In the genomic region with DNA sequence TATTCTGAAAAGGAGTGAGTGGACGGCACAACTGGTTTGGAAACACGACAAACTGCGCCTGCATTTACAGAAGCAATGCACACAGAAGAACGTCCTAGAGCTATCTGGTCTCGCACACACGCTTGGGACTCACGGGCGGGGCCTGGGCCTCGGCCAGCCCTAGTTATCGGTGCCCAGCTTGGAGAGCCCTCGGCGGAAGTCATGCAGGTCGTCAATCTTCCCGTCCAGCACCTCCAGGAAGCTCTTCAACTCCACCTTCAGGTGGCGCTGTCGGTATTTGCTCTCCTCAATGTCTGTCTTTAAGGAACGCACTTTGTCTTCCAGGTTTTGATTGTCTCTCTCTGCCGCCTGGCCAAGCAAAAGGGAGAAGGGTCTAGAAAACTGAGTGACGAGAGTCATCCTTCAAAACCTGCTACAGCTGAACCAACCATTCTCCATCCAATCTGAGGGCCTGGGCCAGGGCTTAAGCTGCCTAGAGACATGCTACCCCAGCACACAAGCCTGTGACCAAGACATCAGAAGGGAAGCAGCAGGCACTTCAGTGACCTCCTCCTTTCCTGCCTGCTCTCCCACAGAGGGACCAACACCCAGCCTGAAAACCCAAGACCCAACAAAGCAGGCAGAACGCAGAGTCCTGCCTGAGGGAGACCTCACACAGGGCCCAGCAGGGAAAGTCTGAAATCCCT, we compare ENCODE assay signal across 1 cellular context.
TF ChIP-seq lines count a peak whose summit lies in the region.

No MANE protein-coding gene starts in this region.

TF ChIP-seq in K562, 482 proteins besides CTCF, POLR2A, EP300 and RAD21 (continued from another document and continues in another):
- TF ChIP-seq, protein P1, sequence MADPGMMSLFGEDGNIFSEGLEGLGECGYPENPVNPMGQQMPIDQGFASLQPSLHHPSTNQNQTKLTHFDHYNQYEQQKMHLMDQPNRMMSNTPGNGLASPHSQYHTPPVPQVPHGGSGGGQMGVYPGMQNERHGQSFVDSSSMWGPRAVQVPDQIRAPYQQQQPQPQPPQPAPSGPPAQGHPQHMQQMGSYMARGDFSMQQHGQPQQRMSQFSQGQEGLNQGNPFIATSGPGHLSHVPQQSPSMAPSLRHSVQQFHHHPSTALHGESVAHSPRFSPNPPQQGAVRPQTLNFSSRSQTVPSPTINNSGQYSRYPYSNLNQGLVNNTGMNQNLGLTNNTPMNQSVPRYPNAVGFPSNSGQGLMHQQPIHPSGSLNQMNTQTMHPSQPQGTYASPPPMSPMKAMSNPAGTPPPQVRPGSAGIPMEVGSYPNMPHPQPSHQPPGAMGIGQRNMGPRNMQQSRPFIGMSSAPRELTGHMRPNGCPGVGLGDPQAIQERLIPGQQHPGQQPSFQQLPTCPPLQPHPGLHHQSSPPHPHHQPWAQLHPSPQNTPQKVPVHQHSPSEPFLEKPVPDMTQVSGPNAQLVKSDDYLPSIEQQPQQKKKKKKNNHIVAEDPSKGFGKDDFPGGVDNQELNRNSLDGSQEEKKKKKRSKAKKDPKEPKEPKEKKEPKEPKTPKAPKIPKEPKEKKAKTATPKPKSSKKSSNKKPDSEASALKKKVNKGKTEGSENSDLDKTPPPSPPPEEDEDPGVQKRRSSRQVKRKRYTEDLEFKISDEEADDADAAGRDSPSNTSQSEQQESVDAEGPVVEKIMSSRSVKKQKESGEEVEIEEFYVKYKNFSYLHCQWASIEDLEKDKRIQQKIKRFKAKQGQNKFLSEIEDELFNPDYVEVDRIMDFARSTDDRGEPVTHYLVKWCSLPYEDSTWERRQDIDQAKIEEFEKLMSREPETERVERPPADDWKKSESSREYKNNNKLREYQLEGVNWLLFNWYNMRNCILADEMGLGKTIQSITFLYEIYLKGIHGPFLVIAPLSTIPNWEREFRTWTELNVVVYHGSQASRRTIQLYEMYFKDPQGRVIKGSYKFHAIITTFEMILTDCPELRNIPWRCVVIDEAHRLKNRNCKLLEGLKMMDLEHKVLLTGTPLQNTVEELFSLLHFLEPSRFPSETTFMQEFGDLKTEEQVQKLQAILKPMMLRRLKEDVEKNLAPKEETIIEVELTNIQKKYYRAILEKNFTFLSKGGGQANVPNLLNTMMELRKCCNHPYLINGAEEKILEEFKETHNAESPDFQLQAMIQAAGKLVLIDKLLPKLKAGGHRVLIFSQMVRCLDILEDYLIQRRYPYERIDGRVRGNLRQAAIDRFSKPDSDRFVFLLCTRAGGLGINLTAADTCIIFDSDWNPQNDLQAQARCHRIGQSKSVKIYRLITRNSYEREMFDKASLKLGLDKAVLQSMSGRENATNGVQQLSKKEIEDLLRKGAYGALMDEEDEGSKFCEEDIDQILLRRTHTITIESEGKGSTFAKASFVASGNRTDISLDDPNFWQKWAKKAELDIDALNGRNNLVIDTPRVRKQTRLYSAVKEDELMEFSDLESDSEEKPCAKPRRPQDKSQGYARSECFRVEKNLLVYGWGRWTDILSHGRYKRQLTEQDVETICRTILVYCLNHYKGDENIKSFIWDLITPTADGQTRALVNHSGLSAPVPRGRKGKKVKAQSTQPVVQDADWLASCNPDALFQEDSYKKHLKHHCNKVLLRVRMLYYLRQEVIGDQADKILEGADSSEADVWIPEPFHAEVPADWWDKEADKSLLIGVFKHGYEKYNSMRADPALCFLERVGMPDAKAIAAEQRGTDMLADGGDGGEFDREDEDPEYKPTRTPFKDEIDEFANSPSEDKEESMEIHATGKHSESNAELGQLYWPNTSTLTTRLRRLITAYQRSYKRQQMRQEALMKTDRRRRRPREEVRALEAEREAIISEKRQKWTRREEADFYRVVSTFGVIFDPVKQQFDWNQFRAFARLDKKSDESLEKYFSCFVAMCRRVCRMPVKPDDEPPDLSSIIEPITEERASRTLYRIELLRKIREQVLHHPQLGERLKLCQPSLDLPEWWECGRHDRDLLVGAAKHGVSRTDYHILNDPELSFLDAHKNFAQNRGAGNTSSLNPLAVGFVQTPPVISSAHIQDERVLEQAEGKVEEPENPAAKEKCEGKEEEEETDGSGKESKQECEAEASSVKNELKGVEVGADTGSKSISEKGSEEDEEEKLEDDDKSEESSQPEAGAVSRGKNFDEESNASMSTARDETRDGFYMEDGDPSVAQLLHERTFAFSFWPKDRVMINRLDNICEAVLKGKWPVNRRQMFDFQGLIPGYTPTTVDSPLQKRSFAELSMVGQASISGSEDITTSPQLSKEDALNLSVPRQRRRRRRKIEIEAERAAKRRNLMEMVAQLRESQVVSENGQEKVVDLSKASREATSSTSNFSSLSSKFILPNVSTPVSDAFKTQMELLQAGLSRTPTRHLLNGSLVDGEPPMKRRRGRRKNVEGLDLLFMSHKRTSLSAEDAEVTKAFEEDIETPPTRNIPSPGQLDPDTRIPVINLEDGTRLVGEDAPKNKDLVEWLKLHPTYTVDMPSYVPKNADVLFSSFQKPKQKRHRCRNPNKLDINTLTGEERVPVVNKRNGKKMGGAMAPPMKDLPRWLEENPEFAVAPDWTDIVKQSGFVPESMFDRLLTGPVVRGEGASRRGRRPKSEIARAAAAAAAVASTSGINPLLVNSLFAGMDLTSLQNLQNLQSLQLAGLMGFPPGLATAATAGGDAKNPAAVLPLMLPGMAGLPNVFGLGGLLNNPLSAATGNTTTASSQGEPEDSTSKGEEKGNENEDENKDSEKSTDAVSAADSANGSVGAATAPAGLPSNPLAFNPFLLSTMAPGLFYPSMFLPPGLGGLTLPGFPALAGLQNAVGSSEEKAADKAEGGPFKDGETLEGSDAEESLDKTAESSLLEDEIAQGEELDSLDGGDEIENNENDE (IDR thresholded peaks at IDR 0.05; ENCODE audit: low read depth, low read length): no peak
- TF ChIP-seq PML (IDR thresholded peaks at IDR 0.05; ENCODE audit: low read length): peak; percentile 89
- TF ChIP-seq CBFA2T3 (IDR thresholded peaks at IDR 0.05): peak; percentile 98
- TF ChIP-seq ZNF134 (CRISPR knock-in tag; conservative IDR thresholded peaks at IDR 0.05): no peak
- TF ChIP-seq, protein P2, sequence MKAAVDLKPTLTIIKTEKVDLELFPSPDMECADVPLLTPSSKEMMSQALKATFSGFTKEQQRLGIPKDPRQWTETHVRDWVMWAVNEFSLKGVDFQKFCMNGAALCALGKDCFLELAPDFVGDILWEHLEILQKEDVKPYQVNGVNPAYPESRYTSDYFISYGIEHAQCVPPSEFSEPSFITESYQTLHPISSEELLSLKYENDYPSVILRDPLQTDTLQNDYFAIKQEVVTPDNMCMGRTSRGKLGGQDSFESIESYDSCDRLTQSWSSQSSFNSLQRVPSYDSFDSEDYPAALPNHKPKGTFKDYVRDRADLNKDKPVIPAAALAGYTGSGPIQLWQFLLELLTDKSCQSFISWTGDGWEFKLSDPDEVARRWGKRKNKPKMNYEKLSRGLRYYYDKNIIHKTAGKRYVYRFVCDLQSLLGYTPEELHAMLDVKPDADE (conservative IDR thresholded peaks at IDR 0.05; ENCODE audit: control insufficient read depth, low read depth, low read length): peak; percentile 96
- peak; percentile 78 for TF ChIP-seq ATF7 (IDR thresholded peaks at IDR 0.05)
- TF ChIP-seq GTF2F1 (IDR thresholded peaks at IDR 0.05; ENCODE audit: low read depth, low read length): peak; percentile 82
- TF ChIP-seq, protein P3, sequence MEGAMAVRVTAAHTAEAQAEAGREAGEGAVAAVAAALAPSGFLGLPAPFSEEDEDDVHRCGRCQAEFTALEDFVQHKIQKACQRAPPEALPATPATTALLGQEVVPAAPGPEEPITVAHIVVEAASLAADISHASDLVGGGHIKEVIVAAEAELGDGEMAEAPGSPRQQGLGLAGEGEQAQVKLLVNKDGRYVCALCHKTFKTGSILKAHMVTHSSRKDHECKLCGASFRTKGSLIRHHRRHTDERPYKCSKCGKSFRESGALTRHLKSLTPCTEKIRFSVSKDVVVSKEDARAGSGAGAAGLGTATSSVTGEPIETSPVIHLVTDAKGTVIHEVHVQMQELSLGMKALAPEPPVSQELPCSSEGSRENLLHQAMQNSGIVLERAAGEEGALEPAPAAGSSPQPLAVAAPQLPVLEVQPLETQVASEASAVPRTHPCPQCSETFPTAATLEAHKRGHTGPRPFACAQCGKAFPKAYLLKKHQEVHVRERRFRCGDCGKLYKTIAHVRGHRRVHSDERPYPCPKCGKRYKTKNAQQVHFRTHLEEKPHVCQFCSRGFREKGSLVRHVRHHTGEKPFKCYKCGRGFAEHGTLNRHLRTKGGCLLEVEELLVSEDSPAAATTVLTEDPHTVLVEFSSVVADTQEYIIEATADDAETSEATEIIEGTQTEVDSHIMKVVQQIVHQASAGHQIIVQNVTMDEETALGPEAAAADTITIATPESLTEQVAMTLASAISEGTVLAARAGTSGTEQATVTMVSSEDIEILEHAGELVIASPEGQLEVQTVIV (CRISPR knock-in tag; IDR thresholded peaks at IDR 0.05; ENCODE audit: borderline replicate concordance): no peak
- TF ChIP-seq, protein P4, sequence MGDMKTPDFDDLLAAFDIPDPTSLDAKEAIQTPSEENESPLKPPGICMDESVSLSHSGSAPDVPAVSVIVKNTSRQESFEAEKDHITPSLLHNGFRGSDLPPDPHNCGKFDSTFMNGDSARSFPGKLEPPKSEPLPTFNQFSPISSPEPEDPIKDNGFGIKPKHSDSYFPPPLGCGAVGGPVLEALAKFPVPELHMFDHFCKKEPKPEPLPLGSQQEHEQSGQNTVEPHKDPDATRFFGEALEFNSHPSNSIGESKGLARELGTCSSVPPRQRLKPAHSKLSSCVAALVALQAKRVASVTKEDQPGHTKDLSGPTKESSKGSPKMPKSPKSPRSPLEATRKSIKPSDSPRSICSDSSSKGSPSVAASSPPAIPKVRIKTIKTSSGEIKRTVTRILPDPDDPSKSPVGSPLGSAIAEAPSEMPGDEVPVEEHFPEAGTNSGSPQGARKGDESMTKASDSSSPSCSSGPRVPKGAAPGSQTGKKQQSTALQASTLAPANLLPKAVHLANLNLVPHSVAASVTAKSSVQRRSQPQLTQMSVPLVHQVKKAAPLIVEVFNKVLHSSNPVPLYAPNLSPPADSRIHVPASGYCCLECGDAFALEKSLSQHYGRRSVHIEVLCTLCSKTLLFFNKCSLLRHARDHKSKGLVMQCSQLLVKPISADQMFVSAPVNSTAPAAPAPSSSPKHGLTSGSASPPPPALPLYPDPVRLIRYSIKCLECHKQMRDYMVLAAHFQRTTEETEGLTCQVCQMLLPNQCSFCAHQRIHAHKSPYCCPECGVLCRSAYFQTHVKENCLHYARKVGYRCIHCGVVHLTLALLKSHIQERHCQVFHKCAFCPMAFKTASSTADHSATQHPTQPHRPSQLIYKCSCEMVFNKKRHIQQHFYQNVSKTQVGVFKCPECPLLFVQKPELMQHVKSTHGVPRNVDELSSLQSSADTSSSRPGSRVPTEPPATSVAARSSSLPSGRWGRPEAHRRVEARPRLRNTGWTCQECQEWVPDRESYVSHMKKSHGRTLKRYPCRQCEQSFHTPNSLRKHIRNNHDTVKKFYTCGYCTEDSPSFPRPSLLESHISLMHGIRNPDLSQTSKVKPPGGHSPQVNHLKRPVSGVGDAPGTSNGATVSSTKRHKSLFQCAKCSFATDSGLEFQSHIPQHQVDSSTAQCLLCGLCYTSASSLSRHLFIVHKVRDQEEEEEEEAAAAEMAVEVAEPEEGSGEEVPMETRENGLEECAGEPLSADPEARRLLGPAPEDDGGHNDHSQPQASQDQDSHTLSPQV (IDR thresholded peaks at IDR 0.05): peak; percentile 16; the same call in 1 of the 2 replicates
- TF ChIP-seq, protein P5, sequence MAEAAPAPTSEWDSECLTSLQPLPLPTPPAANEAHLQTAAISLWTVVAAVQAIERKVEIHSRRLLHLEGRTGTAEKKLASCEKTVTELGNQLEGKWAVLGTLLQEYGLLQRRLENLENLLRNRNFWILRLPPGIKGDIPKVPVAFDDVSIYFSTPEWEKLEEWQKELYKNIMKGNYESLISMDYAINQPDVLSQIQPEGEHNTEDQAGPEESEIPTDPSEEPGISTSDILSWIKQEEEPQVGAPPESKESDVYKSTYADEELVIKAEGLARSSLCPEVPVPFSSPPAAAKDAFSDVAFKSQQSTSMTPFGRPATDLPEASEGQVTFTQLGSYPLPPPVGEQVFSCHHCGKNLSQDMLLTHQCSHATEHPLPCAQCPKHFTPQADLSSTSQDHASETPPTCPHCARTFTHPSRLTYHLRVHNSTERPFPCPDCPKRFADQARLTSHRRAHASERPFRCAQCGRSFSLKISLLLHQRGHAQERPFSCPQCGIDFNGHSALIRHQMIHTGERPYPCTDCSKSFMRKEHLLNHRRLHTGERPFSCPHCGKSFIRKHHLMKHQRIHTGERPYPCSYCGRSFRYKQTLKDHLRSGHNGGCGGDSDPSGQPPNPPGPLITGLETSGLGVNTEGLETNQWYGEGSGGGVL (CRISPR knock-in tag; IDR thresholded peaks at IDR 0.05): no peak
- TF ChIP-seq ZNF263 (CRISPR knock-in tag; IDR thresholded peaks at IDR 0.05; ENCODE audit: borderline replicate concordance): peak; percentile 36; the same call in 1 of the 2 replicates
- TF ChIP-seq PHTF2 (CRISPR knock-in tag; IDR thresholded peaks at IDR 0.05): no peak
- TF ChIP-seq MXI1 (IDR thresholded peaks at IDR 0.05; ENCODE audit: low read depth, low read length): peak; percentile 49; the same call in 1 of the 2 replicates
- no peak for TF ChIP-seq JUNB (CRISPR knock-in tag; conservative IDR thresholded peaks at IDR 0.05)
- TF ChIP-seq SAP30 (IDR thresholded peaks at IDR 0.05; ENCODE audit: borderline replicate concordance, insufficient read depth, low read depth, low read length, poor library complexity, severe bottlenecking): no peak
- peak; percentile 61 for TF ChIP-seq LCOR (CRISPR knock-in tag; IDR thresholded peaks at IDR 0.05)
- TF ChIP-seq NFRKB (IDR thresholded peaks at IDR 0.05; ENCODE audit: low read depth): no peak
- TF ChIP-seq ZNF146 (CRISPR knock-in tag; IDR thresholded peaks at IDR 0.05; ENCODE audit: unreplicated experiment): no peak
- TF ChIP-seq PPARD (CRISPR knock-in tag; IDR thresholded peaks at IDR 0.05): no peak
- TF ChIP-seq BRCA1 (IDR thresholded peaks at IDR 0.05): no peak
- TF ChIP-seq BRCA1 (CRISPR knock-in tag; IDR thresholded peaks at IDR 0.05): no peak
- TF ChIP-seq, protein P6, sequence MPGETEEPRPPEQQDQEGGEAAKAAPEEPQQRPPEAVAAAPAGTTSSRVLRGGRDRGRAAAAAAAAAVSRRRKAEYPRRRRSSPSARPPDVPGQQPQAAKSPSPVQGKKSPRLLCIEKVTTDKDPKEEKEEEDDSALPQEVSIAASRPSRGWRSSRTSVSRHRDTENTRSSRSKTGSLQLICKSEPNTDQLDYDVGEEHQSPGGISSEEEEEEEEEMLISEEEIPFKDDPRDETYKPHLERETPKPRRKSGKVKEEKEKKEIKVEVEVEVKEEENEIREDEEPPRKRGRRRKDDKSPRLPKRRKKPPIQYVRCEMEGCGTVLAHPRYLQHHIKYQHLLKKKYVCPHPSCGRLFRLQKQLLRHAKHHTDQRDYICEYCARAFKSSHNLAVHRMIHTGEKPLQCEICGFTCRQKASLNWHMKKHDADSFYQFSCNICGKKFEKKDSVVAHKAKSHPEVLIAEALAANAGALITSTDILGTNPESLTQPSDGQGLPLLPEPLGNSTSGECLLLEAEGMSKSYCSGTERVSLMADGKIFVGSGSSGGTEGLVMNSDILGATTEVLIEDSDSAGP (CRISPR knock-in tag; IDR thresholded peaks at IDR 0.05): peak; percentile 59; the same call in 1 of the 2 replicates
- TF ChIP-seq NR1H2 (CRISPR knock-in tag; IDR thresholded peaks at IDR 0.05): no peak
- no peak for TF ChIP-seq ELF2 (CRISPR knock-in tag; IDR thresholded peaks at IDR 0.05)
- TF ChIP-seq, protein P7, sequence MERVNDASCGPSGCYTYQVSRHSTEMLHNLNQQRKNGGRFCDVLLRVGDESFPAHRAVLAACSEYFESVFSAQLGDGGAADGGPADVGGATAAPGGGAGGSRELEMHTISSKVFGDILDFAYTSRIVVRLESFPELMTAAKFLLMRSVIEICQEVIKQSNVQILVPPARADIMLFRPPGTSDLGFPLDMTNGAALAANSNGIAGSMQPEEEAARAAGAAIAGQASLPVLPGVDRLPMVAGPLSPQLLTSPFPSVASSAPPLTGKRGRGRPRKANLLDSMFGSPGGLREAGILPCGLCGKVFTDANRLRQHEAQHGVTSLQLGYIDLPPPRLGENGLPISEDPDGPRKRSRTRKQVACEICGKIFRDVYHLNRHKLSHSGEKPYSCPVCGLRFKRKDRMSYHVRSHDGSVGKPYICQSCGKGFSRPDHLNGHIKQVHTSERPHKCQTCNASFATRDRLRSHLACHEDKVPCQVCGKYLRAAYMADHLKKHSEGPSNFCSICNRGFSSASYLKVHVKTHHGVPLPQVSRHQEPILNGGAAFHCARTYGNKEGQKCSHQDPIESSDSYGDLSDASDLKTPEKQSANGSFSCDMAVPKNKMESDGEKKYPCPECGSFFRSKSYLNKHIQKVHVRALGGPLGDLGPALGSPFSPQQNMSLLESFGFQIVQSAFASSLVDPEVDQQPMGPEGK (CRISPR knock-in tag; IDR thresholded peaks at IDR 0.05; ENCODE audit: borderline replicate concordance): no peak
